In genomic region chr4:111697176-111697962, GRCh38 we compare ENCODE assay signal across 21 cellular contexts.
"Had no signal": no experiment of that assay in that cellular context is flagged by ENCODE, and none has a peak within 500 bp of the region (broad histone marks: within the 10 kb centered on the region; RNA-seq: fewer than 3 reads in every experiment).

No MANE protein-coding gene starts in this region.

- H3K9me3 ChIP-seq: left ventricle myocardium inferior, right lobe of liver, stomach, suprapubic skin, tibial nerve had no signal

- H3K4me3 ChIP-seq: left ventricle myocardium inferior, right lobe of liver, stomach, suprapubic skin, tibial nerve had no signal

- H3K27me3 ChIP-seq: right lobe of liver, stomach, suprapubic skin, tibial nerve had no signal

- H3K36me3 ChIP-seq: left ventricle myocardium inferior, right lobe of liver, stomach, suprapubic skin, tibial nerve had no signal

- H3K27ac ChIP-seq: left ventricle myocardium inferior, right lobe of liver, stomach, suprapubic skin, tibial nerve had no signal

- H3K4me1 ChIP-seq: left ventricle myocardium inferior, right lobe of liver, suprapubic skin, tibial nerve had no signal

- DNase-seq: activated CD4-positive, alpha-beta T cell treated with anti-CD3 and anti-CD28 coated beads for 1 hour; activated CD4-positive, alpha-beta T cell treated with anti-CD3 and anti-CD28 coated beads, Interleukin-2, amount 50 U/mL, for 1 hour; activated CD8-positive, alpha-beta T cell treated with anti-CD3 and anti-CD28 coated beads, Interleukin-2, amount 10 ng/mL, durations not matched to agents 7 days and 5 days; activated gamma-delta T cell; aorta; caudate nucleus; dermis blood vessel endothelial cell; effector CD8-positive, alpha-beta T cell; hippocampal formation; kidney glomerular epithelial cell; left ventricle myocardium inferior; occipital lobe; posterior cingulate gyrus; right lobe of liver; small intestine; stimulated activated CD4-positive, alpha-beta T cell treated with anti-CD3 and anti-CD28 coated beads, Interleukin-15, amount 100 ng/mL, for 24 hours; stomach; T-helper 9 cell had no signal

- ATAC-seq: activated CD8-positive, alpha-beta T cell treated with anti-CD3 and anti-CD28 coated beads, Interleukin-2, amount 10 ng/mL, durations not matched to agents 7 days and 5 days; right lobe of liver; stimulated activated memory B cell treated with anti-CD40 and anti-IgM and Interleukin-4, amounts not matched to agents 10 μg/mL and 1 μg/mL and 100 μg/mL, for 72 hours had no signal
